ENCODE assay signal across 8 cellular contexts in the genomic region with DNA sequence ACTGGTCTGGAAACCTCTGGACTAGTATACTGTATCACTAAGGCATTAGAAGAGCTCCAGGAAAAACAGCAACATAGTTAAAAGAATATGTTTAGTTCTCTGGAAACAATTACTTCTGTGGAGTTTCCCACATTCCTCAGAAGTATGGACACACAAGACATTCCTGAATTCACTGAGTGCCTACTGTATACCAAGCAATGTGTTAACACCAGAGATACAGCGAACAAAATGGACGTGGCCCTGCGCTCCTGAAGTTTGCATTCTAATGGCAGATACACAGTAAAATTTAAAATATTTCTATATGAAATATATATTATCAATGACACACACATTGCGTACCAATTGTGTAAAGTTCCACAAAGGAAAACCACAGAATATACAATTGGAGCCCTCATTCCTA. TPM values are rescaled to one million over a fixed set of nuclear protein-coding genes. Genes with fewer than 3 reads are reported as not detected.
DNase-seq lines count a peak whose midpoint lies in the region; TF ChIP-seq lines count a peak whose summit lies in the region.

No MANE protein-coding gene starts in this region.

- no peaks in the 10 kb centered on the region for H3K27me3 Mint-ChIP-seq in mesothelial cell of epicardium (ENCODE audit: low read depth)

- H3K36me3 ChIP-seq in HUES48 (ENCODE audit: control insufficient read depth, insufficient read depth, low read length) (peaks cover 28% of the 10 kb centered on the region), breast epithelium (no peaks in the 10 kb centered on the region)

- peak overlapping the region; percentile 94 for H3K27ac Mint-ChIP-seq in mesothelial cell of epicardium

- DNase-seq in breast epithelium (ENCODE audit: low spot score in 2 of 2): no peak
- DNase-seq in mesothelial cell of epicardium (ENCODE audit: low spot score in 2 of 2, unreplicated experiment in 2 of 2): no peak
- DNase-seq in HT-29 (ENCODE audit: low spot score): no peak
- DNase-seq in NCI-H226: no peak
- no peak for DNase-seq in HuH-7 (ENCODE audit: low spot score)
- DNase-seq in NCI-H2196 (lab: John Stamatoyannopoulos, UW; ENCODE audit: unreplicated experiment): no peak

- peaks cover 28% of the 10 kb centered on the region for H3K4me1 Mint-ChIP-seq in mesothelial cell of epicardium

- H3K36me3 Mint-ChIP-seq in mesothelial cell of epicardium: peaks cover 9% of the 10 kb centered on the region

- intact Hi-C loops in breast epithelium (cut with DNase I; ENCODE audit: low total_unique reads): no loop called here

- peaks cover 8% of the 10 kb centered on the region for H3K4me1 ChIP-seq in HUES48 (ENCODE audit: control insufficient read depth, insufficient read depth, low read length)
- H3K4me1 ChIP-seq in breast epithelium: peaks cover 0 to 9% of the 10 kb centered on the region in 2 donors

- H3K4me3 ChIP-seq in HUES48 (ENCODE audit: low read depth, low read length): peak overlapping the region; percentile 85
- peak overlapping the region; percentile 64 to 98 (median 92) for H3K4me3 ChIP-seq in breast epithelium

- no peaks in the 10 kb centered on the region for H3K9me3 ChIP-seq in HUES48 (ENCODE audit: control insufficient read depth, insufficient read depth, low read length)
- no peaks in the 10 kb centered on the region for H3K9me3 ChIP-seq in breast epithelium

- H3K27me3 ChIP-seq in HUES48 (ENCODE audit: control insufficient read depth, insufficient read depth, low read length) (no peaks in the 10 kb centered on the region), breast epithelium (no peaks in the 10 kb centered on the region)

- TF ChIP-seq CTCF in 22Rv1 (IDR thresholded peaks at IDR 0.05) (no peak), breast epithelium (IDR thresholded peaks at IDR 0.05) (no peak), mesothelial cell of epicardium (IDR thresholded peaks at IDR 0.05; ENCODE audit: unreplicated experiment) (no peak)

- no peaks in the 10 kb centered on the region for H3K9me3 Mint-ChIP-seq in mesothelial cell of epicardium

- TF ChIP-seq POLR2A in breast epithelium (IDR thresholded peaks at IDR 0.05): no peak

- H3K4me3 Mint-ChIP-seq in mesothelial cell of epicardium: peak overlapping the region; percentile 90

- no peak overlapping the region for H3K9ac ChIP-seq in HUES48 (ENCODE audit: low read depth, low read length)

- H3K27ac ChIP-seq in 22Rv1 (peak overlapping the region; percentile 86), HUES48 (ENCODE audit: low read depth, low read length) (no peak overlapping the region), breast epithelium (peak overlapping the region; percentile 6 to 86)

RNA-seq across cellular contexts. Expression of gene ANGEL1, which starts 1.1 kb away (rescaled TPM):
- 10 to 100 TPM; 18.6 to 30.5 (median 24.7) TPM for total RNA-seq in breast epithelium
- total RNA-seq in mesothelial cell of epicardium: 36.3 to 39.9 TPM (median 39.4 TPM) in 3 replicates
- 5.2 and 6.2 TPM in 2 replicates for total RNA-seq in HT-29 (2014; rRNA removed; shearing (Covaris generic))

RNA-seq across cellular contexts. Expression of gene LRRC74A, which starts 14.6 kb away (rescaled TPM):
- total RNA-seq in breast epithelium (not detected), mesothelial cell of epicardium (not detected in 3 replicates)
- not detected in 2 replicates for total RNA-seq in HT-29 (2014; rRNA removed; shearing (Covaris generic))

RNA-seq across cellular contexts. Expression of gene VASH1, which starts 50.3 kb away (rescaled TPM):
- total RNA-seq in breast epithelium (1 to 10 TPM; 5.6 to 7.8 (median 5.8) TPM), mesothelial cell of epicardium (51.2 to 57.6 TPM (median 55.5 TPM) in 3 replicates)
- total RNA-seq in HT-29 (2014; rRNA removed; shearing (Covaris generic)): not detected in 2 replicates
